In genomic region chr4:23438764-23439163, GRCh38 we compare ENCODE assay signal across 17 cellular contexts.
DNase-seq lines count a peak whose midpoint lies in the region; ATAC-seq, FAIRE-seq and TF ChIP-seq lines count a peak whose summit lies in the region.
"Had no signal": no experiment of that assay in that cellular context is flagged by ENCODE, and none has a peak within 500 bp of the region (broad histone marks: within the 10 kb centered on the region; RNA-seq: fewer than 3 reads in every experiment).

No MANE protein-coding gene starts in this region.

- H3K79me2 ChIP-seq in astrocyte (ENCODE audit: insufficient read depth, low read length), result no peaks in the 10 kb centered on the region

- H3K9me3 Mint-ChIP-seq in MCF 10A (ENCODE audit: unreplicated experiment) (no peaks in the 10 kb centered on the region), astrocyte (ENCODE audit: unreplicated experiment) (no peaks in the 10 kb centered on the region)

- ATAC-seq in foreskin keratinocyte (peak; percentile 38), left ventricle myocardium superior (no peak)
- ATAC-seq: K562 had no signal

- CTCF ChIA-PET in MCF 10A (lab: Yijun Ruan, JAX), result interaction anchor here (1.1 kb wide), 1 partner anchor 70 kb away, joined by 3 read pairs; no protein-coding TSS in a partner anchor

- DNase-seq in MCF 10A (ENCODE audit: unreplicated experiment), result peak; percentile 12
- DNase-seq in breast epithelium (ENCODE audit: low spot score in 2 of 2), result no peak
- DNase-seq in astrocyte (ENCODE audit: low read depth), result peak; percentile 79
- DNase-seq in foreskin keratinocyte, result peak in 1 of 2 donors; percentile 11
- no peak for DNase-seq in NCI-H69 (lab: John Stamatoyannopoulos, UW)
- DNase-seq in NCI-H524 (lab: John Stamatoyannopoulos, UW), result no peak
- DNase-seq in left ventricle myocardium superior, result no peak
- DNase-seq: ACHN, AML-193, DMS153, NCI-H1436 treated with DMSO at 0.1 percent for 48 hours, NCI-H524 treated with DMSO at 0.1 percent for 48 hours, SHP77 had no signal

- H3K27me3 Mint-ChIP-seq in MCF 10A (ENCODE audit: insufficient read depth, unreplicated experiment) (no peaks in the 10 kb centered on the region), astrocyte (ENCODE audit: low read depth, unreplicated experiment) (no peaks in the 10 kb centered on the region)

- FAIRE-seq in astrocyte (lab: Jason Lieb, UNC), result no peak
- FAIRE-seq: GM19239, H1, K562 had no signal

- H3K4me1 ChIP-seq in breast epithelium, result no peaks in the 10 kb centered on the region
- H3K4me1 ChIP-seq in astrocyte (ENCODE audit: insufficient read depth, low read length), result peaks cover 3% of the 10 kb centered on the region
- H3K4me1 ChIP-seq in foreskin keratinocyte, result no peaks in the 10 kb centered on the region

- H3K4me1 Mint-ChIP-seq in MCF 10A (ENCODE audit: insufficient read depth, unreplicated experiment) (peaks cover 9% of the 10 kb centered on the region), astrocyte (ENCODE audit: low read depth, unreplicated experiment) (no peaks in the 10 kb centered on the region)
- H3K4me1 Mint-ChIP-seq: CD14-positive monocyte had no signal

- no peaks in the 10 kb centered on the region for H4K20me1 ChIP-seq in astrocyte (ENCODE audit: insufficient read depth, low read length)

- H3K27ac Mint-ChIP-seq in MCF 10A (ENCODE audit: low read depth, unreplicated experiment) (no peak overlapping the region), astrocyte (ENCODE audit: unreplicated experiment) (no peak overlapping the region)
- H3K27ac Mint-ChIP-seq: CD14-positive monocyte had no signal

- no peak overlapping the region for H3K9ac ChIP-seq in astrocyte (ENCODE audit: low read length)

- H3K36me3 ChIP-seq in breast epithelium (no peaks in the 10 kb centered on the region), astrocyte (ENCODE audit: insufficient read depth, low read length) (no peaks in the 10 kb centered on the region)

- POLR2A ChIA-PET in MCF 10A (lab: Yijun Ruan, JAX), result interaction anchor here (0.7 kb wide), 1 partner anchor 1366 kb away, joined by 3 read pairs; no protein-coding TSS in a partner anchor

- H3K27ac ChIP-seq in breast epithelium, result no peak overlapping the region
- no peak overlapping the region for H3K27ac ChIP-seq in astrocyte (ENCODE audit: low read depth, low read length)
- no peak overlapping the region for H3K27ac ChIP-seq in foreskin keratinocyte

- TF ChIP-seq POLR2A in breast epithelium (IDR thresholded peaks at IDR 0.05), result no peak

- H3K4me3 Mint-ChIP-seq in MCF 10A (ENCODE audit: unreplicated experiment) (no peak overlapping the region), astrocyte (ENCODE audit: unreplicated experiment) (no peak overlapping the region)
- H3K4me3 Mint-ChIP-seq: CD14-positive monocyte had no signal

- BruUV-seq in MCF 10A (replicated peaks; lab: Mats Ljungman, UMichigan), result no TSS peak

- H2AFZ ChIP-seq in astrocyte (ENCODE audit: low read depth, low read length), result no peak overlapping the region

- TF ChIP-seq CTCF in MCF 10A (IDR thresholded peaks at IDR 0.05; ENCODE audit: unreplicated experiment) (no peak), breast epithelium (IDR thresholded peaks at IDR 0.05) (no peak), astrocyte (IDR thresholded peaks at IDR 0.05; ENCODE audit: insufficient read depth, low read depth, low read length) (no peak), foreskin keratinocyte (conservative IDR thresholded peaks at IDR 0.05) (no peak)

- H3K9me3 ChIP-seq in breast epithelium (no peaks in the 10 kb centered on the region), astrocyte (ENCODE audit: insufficient read depth, low read depth, low read length) (no peaks in the 10 kb centered on the region)

- no peaks in the 10 kb centered on the region for H3K36me3 Mint-ChIP-seq in MCF 10A (ENCODE audit: insufficient read depth, unreplicated experiment)
- no peaks in the 10 kb centered on the region for H3K36me3 Mint-ChIP-seq in astrocyte (ENCODE audit: low read depth, unreplicated experiment)
- H3K36me3 Mint-ChIP-seq: CD14-positive monocyte had no signal

- H3K4me2 ChIP-seq in astrocyte (ENCODE audit: low read length), result no peak overlapping the region

- H3K4me3 ChIP-seq in breast epithelium (no peak overlapping the region), astrocyte (ENCODE audit: insufficient read depth, low read depth, low read length) (no peak overlapping the region)
- H3K4me3 ChIP-seq: K562 had no signal

- intact Hi-C loops in MCF 10A (cut with micrococcal nuclease) (no loop called here), breast epithelium (cut with DNase I; ENCODE audit: low total_unique reads) (no loop called here), left ventricle myocardium superior (cut with micrococcal nuclease) (no loop called here)

- H3K27me3 ChIP-seq in breast epithelium, result no peaks in the 10 kb centered on the region
- no peaks in the 10 kb centered on the region for H3K27me3 ChIP-seq in astrocyte (ENCODE audit: insufficient read depth, low read length)
- H3K27me3 ChIP-seq in foreskin keratinocyte, result no peaks in the 10 kb centered on the region

Comparison
In these comparisons a context has a peak if more than half of its experiments do, and no peak if none do; other contexts are left out.
1. DNase-seq: peak in MCF 10A (single experiment) and astrocyte (single experiment); none in breast epithelium (0 of 2), NCI-H69 (single experiment), NCI-H524 (0 of 2) and left ventricle myocardium superior (single experiment).